1 cellular context compared by ENCODE assay signal in the genomic region with DNA sequence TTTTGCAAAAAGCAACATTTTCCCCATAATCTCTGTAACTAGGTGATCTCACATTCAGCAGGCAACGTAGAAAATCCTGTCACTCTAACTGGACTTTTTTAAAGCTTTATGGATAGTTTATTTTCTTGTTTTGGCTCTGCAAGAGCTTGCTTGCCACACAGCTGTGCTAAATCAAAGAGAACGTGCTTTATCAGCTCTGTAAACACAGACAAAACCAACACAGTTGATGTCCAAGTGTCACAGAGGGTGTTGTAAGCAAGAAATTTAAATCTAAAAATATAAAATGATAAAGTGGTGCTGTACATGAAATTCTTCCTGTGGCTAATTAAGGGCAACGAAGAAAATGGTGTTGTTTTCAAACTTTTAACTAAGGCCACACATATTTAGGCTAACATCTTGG.
TF ChIP-seq lines count a peak whose summit lies in the region.

No MANE protein-coding gene starts in this region.

TF ChIP-seq in HepG2, 621 proteins besides CTCF, POLR2A, EP300 and RAD21 (continued from another document):
- TF ChIP-seq, protein P1, sequence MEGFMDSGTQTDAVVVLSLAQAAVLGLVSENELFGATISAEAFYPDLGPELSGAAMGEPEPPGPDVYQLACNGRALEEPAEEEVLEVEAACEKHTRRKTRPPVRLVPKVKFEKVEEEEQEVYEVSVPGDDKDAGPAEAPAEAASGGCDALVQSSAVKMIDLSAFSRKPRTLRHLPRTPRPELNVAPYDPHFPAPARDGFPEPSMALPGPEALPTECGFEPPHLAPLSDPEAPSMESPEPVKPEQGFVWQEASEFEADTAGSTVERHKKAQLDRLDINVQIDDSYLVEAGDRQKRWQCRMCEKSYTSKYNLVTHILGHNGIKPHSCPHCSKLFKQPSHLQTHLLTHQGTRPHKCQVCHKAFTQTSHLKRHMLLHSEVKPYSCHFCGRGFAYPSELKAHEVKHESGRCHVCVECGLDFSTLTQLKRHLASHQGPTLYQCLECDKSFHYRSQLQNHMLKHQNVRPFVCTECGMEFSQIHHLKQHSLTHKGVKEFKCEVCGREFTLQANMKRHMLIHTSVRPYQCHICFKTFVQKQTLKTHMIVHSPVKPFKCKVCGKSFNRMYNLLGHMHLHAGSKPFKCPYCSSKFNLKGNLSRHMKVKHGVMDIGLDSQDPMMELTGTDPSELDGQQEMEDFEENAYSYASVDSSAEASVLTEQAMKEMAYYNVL (CRISPR knock-in tag; IDR thresholded peaks at IDR 0.05; ENCODE audit: borderline replicate concordance) = no peak
- TF ChIP-seq ZNF468 (CRISPR knock-in tag; IDR thresholded peaks at IDR 0.05) = no peak
- no peak for TF ChIP-seq SPEN (CRISPR knock-in tag; IDR thresholded peaks at IDR 0.05; ENCODE audit: low read depth)
- TF ChIP-seq, protein P2, sequence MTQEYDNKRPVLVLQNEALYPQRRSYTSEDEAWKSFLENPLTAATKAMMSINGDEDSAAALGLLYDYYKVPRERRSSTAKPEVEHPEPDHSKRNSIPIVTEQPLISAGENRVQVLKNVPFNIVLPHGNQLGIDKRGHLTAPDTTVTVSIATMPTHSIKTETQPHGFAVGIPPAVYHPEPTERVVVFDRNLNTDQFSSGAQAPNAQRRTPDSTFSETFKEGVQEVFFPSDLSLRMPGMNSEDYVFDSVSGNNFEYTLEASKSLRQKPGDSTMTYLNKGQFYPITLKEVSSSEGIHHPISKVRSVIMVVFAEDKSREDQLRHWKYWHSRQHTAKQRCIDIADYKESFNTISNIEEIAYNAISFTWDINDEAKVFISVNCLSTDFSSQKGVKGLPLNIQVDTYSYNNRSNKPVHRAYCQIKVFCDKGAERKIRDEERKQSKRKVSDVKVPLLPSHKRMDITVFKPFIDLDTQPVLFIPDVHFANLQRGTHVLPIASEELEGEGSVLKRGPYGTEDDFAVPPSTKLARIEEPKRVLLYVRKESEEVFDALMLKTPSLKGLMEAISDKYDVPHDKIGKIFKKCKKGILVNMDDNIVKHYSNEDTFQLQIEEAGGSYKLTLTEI (CRISPR knock-in tag; conservative IDR thresholded peaks at IDR 0.05) = no peak
- no peak for TF ChIP-seq ZNF563 (CRISPR knock-in tag; IDR thresholded peaks at IDR 0.05)
- TF ChIP-seq SALL2 (CRISPR knock-in tag; IDR thresholded peaks at IDR 0.05) = no peak
- TF ChIP-seq, protein P3, sequence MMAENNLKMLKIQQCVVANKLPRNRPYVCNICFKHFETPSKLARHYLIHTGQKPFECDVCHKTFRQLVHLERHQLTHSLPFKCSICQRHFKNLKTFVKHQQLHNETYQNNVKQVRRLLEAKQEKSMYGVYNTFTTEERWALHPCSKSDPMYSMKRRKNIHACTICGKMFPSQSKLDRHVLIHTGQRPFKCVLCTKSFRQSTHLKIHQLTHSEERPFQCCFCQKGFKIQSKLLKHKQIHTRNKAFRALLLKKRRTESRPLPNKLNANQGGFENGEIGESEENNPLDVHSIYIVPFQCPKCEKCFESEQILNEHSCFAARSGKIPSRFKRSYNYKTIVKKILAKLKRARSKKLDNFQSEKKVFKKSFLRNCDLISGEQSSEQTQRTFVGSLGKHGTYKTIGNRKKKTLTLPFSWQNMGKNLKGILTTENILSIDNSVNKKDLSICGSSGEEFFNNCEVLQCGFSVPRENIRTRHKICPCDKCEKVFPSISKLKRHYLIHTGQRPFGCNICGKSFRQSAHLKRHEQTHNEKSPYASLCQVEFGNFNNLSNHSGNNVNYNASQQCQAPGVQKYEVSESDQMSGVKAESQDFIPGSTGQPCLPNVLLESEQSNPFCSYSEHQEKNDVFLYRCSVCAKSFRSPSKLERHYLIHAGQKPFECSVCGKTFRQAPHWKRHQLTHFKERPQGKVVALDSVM (CRISPR knock-in tag; IDR thresholded peaks at IDR 0.05) = no peak
- no peak for TF ChIP-seq KLF11 (CRISPR knock-in tag; IDR thresholded peaks at IDR 0.05)
- no peak for TF ChIP-seq MAF1 (CRISPR knock-in tag; IDR thresholded peaks at IDR 0.05; ENCODE audit: borderline replicate concordance)
- TF ChIP-seq, protein P4, sequence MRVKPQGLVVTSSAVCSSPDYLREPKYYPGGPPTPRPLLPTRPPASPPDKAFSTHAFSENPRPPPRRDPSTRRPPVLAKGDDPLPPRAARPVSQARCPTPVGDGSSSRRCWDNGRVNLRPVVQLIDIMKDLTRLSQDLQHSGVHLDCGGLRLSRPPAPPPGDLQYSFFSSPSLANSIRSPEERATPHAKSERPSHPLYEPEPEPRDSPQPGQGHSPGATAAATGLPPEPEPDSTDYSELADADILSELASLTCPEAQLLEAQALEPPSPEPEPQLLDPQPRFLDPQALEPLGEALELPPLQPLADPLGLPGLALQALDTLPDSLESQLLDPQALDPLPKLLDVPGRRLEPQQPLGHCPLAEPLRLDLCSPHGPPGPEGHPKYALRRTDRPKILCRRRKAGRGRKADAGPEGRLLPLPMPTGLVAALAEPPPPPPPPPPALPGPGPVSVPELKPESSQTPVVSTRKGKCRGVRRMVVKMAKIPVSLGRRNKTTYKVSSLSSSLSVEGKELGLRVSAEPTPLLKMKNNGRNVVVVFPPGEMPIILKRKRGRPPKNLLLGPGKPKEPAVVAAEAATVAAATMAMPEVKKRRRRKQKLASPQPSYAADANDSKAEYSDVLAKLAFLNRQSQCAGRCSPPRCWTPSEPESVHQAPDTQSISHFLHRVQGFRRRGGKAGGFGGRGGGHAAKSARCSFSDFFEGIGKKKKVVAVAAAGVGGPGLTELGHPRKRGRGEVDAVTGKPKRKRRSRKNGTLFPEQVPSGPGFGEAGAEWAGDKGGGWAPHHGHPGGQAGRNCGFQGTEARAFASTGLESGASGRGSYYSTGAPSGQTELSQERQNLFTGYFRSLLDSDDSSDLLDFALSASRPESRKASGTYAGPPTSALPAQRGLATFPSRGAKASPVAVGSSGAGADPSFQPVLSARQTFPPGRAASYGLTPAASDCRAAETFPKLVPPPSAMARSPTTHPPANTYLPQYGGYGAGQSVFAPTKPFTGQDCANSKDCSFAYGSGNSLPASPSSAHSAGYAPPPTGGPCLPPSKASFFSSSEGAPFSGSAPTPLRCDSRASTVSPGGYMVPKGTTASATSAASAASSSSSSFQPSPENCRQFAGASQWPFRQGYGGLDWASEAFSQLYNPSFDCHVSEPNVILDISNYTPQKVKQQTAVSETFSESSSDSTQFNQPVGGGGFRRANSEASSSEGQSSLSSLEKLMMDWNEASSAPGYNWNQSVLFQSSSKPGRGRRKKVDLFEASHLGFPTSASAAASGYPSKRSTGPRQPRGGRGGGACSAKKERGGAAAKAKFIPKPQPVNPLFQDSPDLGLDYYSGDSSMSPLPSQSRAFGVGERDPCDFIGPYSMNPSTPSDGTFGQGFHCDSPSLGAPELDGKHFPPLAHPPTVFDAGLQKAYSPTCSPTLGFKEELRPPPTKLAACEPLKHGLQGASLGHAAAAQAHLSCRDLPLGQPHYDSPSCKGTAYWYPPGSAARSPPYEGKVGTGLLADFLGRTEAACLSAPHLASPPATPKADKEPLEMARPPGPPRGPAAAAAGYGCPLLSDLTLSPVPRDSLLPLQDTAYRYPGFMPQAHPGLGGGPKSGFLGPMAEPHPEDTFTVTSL (CRISPR knock-in tag; IDR thresholded peaks at IDR 0.05; ENCODE audit: borderline replicate concordance) = no peak
- TF ChIP-seq SP2 (CRISPR knock-in tag; IDR thresholded peaks at IDR 0.05) = no peak
- no peak for TF ChIP-seq PCBP1 (IDR thresholded peaks at IDR 0.05; ENCODE audit: borderline replicate concordance, low read depth, low read length)
- TF ChIP-seq, protein P5, sequence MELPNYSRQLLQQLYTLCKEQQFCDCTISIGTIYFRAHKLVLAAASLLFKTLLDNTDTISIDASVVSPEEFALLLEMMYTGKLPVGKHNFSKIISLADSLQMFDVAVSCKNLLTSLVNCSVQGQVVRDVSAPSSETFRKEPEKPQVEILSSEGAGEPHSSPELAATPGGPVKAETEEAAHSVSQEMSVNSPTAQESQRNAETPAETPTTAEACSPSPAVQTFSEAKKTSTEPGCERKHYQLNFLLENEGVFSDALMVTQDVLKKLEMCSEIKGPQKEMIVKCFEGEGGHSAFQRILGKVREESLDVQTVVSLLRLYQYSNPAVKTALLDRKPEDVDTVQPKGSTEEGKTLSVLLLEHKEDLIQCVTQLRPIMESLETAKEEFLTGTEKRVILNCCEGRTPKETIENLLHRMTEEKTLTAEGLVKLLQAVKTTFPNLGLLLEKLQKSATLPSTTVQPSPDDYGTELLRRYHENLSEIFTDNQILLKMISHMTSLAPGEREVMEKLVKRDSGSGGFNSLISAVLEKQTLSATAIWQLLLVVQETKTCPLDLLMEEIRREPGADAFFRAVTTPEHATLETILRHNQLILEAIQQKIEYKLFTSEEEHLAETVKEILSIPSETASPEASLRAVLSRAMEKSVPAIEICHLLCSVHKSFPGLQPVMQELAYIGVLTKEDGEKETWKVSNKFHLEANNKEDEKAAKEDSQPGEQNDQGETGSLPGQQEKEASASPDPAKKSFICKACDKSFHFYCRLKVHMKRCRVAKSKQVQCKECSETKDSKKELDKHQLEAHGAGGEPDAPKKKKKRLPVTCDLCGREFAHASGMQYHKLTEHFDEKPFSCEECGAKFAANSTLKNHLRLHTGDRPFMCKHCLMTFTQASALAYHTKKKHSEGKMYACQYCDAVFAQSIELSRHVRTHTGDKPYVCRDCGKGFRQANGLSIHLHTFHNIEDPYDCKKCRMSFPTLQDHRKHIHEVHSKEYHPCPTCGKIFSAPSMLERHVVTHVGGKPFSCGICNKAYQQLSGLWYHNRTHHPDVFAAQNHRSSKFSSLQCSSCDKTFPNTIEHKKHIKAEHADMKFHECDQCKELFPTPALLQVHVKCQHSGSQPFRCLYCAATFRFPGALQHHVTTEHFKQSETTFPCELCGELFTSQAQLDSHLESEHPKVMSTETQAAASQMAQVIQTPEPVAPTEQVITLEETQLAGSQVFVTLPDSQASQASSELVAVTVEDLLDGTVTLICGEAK (IDR thresholded peaks at IDR 0.05) = no peak
- TF ChIP-seq, protein P5 (CRISPR knock-in tag; IDR thresholded peaks at IDR 0.05) = no peak
- TF ChIP-seq ZSCAN20 (CRISPR knock-in tag; IDR thresholded peaks at IDR 0.05; ENCODE audit: borderline replicate concordance) = no peak
- TF ChIP-seq, protein P6, sequence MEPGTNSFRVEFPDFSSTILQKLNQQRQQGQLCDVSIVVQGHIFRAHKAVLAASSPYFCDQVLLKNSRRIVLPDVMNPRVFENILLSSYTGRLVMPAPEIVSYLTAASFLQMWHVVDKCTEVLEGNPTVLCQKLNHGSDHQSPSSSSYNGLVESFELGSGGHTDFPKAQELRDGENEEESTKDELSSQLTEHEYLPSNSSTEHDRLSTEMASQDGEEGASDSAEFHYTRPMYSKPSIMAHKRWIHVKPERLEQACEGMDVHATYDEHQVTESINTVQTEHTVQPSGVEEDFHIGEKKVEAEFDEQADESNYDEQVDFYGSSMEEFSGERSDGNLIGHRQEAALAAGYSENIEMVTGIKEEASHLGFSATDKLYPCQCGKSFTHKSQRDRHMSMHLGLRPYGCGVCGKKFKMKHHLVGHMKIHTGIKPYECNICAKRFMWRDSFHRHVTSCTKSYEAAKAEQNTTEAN (CRISPR knock-in tag; conservative IDR thresholded peaks at IDR 0.05) = no peak
- no peak for TF ChIP-seq CHCHD3 (CRISPR knock-in tag; IDR thresholded peaks at IDR 0.05)
- no peak for TF ChIP-seq EHMT2 (IDR thresholded peaks at IDR 0.05; ENCODE audit: borderline replicate concordance, low read depth, low read length)
- TF ChIP-seq ZFP36L1 (CRISPR knock-in tag; IDR thresholded peaks at IDR 0.05) = no peak
